1 cellular context compared by ENCODE assay signal in genomic region chr1:117605811-117606607, GRCh38.
TF ChIP-seq lines count a peak whose summit lies in the region.

Gene TENT5C (plus strand): TSS chr1:117606048. CDS start chr1:117622869, 16,821 bp downstream.

TF ChIP-seq in HEK293, 187 proteins besides CTCF, POLR2A, EP300 and RAD21 (continued from another document and continues in another):
- TF ChIP-seq INSM2 (tag by site-specific recombination; IDR thresholded peaks at IDR 0.05) (0 out of 2 replicates have a peak, but pooled peaks have one; percentile 38), ZNF791 (tag by site-specific recombination; IDR thresholded peaks at IDR 0.05) (no peak), ZNF214 (tag by site-specific recombination; IDR thresholded peaks at IDR 0.05; ENCODE audit: borderline replicate concordance) (no peak), ZNF610 (tag by site-specific recombination; IDR thresholded peaks at IDR 0.05; ENCODE audit: borderline replicate concordance) (peak; percentile 92), ZBTB7A (tag by site-specific recombination; IDR thresholded peaks at IDR 0.05; ENCODE audit: low read depth) (peak; percentile 69), ZNF112 (tag by site-specific recombination; IDR thresholded peaks at IDR 0.05) (no peak), REST (tag by site-specific recombination; IDR thresholded peaks at IDR 0.05) (peak; percentile 51; the same call in 1 of the 2 replicates), SCRT2 (tag by site-specific recombination; IDR thresholded peaks at IDR 0.05) (0 out of 2 replicates have a peak, but pooled peaks have one; percentile 15), ZNF404 (tag by site-specific recombination; IDR thresholded peaks at IDR 0.05) (no peak), SCRT1 (tag by site-specific recombination; IDR thresholded peaks at IDR 0.05; ENCODE audit: borderline replicate concordance) (no peak), ZNF561 (tag by site-specific recombination; IDR thresholded peaks at IDR 0.05; ENCODE audit: borderline replicate concordance) (0 out of 2 replicates have a peak, but pooled peaks have one; percentile 10), REPIN1 (tag by site-specific recombination; IDR thresholded peaks at IDR 0.05; ENCODE audit: low read depth) (peak; percentile 88; the same call in 1 of the 2 replicates), ZNF624 (tag by site-specific recombination; IDR thresholded peaks at IDR 0.05) (peak; percentile 87; the same call in 1 of the 2 replicates), ZSCAN5A (tag by site-specific recombination; IDR thresholded peaks at IDR 0.05) (no peak), ZNF501 (tag by site-specific recombination; IDR thresholded peaks at IDR 0.05) (peak; percentile 64; the same call in 1 of the 2 replicates), ZNF324 (tag by site-specific recombination; IDR thresholded peaks at IDR 0.05) (peak; percentile 68; the same call in 1 of the 2 replicates), ZNF223 (tag by site-specific recombination; IDR thresholded peaks at IDR 0.05) (no peak), KLF9 (tag by site-specific recombination; IDR thresholded peaks at IDR 0.05; ENCODE audit: low read depth) (peak; percentile 99), ZNF555 (tag by site-specific recombination; conservative IDR thresholded peaks at IDR 0.05) (no peak), ZNF645 (tag by site-specific recombination; IDR thresholded peaks at IDR 0.05) (peak; percentile 51; the same call in 1 of the 2 replicates), ZBTB49 (tag by site-specific recombination; IDR thresholded peaks at IDR 0.05; ENCODE audit: low read depth) (no peak), PRDM10 (tag by site-specific recombination; IDR thresholded peaks at IDR 0.05) (peak; percentile 98), ZNF677 (tag by site-specific recombination; IDR thresholded peaks at IDR 0.05) (no peak), OVOL3 (tag by site-specific recombination; IDR thresholded peaks at IDR 0.05) (no peak), ZNF639 (tag by site-specific recombination; IDR thresholded peaks at IDR 0.05) (peak; percentile 72; the same call in 1 of the 2 replicates), ZNF623 (tag by site-specific recombination; IDR thresholded peaks at IDR 0.05) (0 out of 2 replicates have a peak, but pooled peaks have one; percentile 26), ZSCAN4 (tag by site-specific recombination; IDR thresholded peaks at IDR 0.05) (peak; percentile 46; the same call in 1 of the 2 replicates), MZF1 (tag by site-specific recombination; IDR thresholded peaks at IDR 0.05; ENCODE audit: borderline replicate concordance) (peak; percentile 45; the same call in 1 of the 2 replicates), ZNF24 (tag by site-specific recombination; IDR thresholded peaks at IDR 0.05) (0 out of 2 replicates have a peak, but pooled peaks have one; percentile 29), ZSCAN30 (tag by site-specific recombination; IDR thresholded peaks at IDR 0.05) (peak; percentile 57; the same call in 1 of the 2 replicates), GLIS1 (tag by site-specific recombination; IDR thresholded peaks at IDR 0.05) (peak; percentile 90), KLF16 (tag by site-specific recombination; IDR thresholded peaks at IDR 0.05) (peak; percentile 96), ZNF133 (tag by site-specific recombination; IDR thresholded peaks at IDR 0.05) (0 out of 2 replicates have a peak, but pooled peaks have one; percentile 9), ZNF423 (tag by site-specific recombination; IDR thresholded peaks at IDR 0.05) (peak; percentile 53; the same call in 1 of the 2 replicates), ZNF146 (tag by site-specific recombination; IDR thresholded peaks at IDR 0.05) (peak; percentile 8; the same call in 1 of the 2 replicates), ZNF335 (tag by site-specific recombination; conservative IDR thresholded peaks at IDR 0.05) (peak; percentile 98), ZNF510 (tag by site-specific recombination; IDR thresholded peaks at IDR 0.05; ENCODE audit: insufficient replicate concordance) (no peak), ZNF513 (tag by site-specific recombination; IDR thresholded peaks at IDR 0.05) (0 out of 2 replicates have a peak, but pooled peaks have one; percentile 19), ZNF175 (tag by site-specific recombination; IDR thresholded peaks at IDR 0.05) (no peak), ZNF2 (tag by site-specific recombination; IDR thresholded peaks at IDR 0.05) (peak; percentile 86), ZNF266 (tag by site-specific recombination; IDR thresholded peaks at IDR 0.05; ENCODE audit: low read depth) (no peak), ZNF626 (tag by site-specific recombination; IDR thresholded peaks at IDR 0.05) (no peak), ZNF302 (tag by site-specific recombination; IDR thresholded peaks at IDR 0.05; ENCODE audit: low read depth) (no peak), ZNF571 (tag by site-specific recombination; IDR thresholded peaks at IDR 0.05) (no peak), TCF7L2 (IDR thresholded peaks at IDR 0.05; ENCODE audit: borderline replicate concordance, low read depth, low read length) (no peak)
